18 cellular contexts compared by ENCODE assay signal in the genomic region with DNA sequence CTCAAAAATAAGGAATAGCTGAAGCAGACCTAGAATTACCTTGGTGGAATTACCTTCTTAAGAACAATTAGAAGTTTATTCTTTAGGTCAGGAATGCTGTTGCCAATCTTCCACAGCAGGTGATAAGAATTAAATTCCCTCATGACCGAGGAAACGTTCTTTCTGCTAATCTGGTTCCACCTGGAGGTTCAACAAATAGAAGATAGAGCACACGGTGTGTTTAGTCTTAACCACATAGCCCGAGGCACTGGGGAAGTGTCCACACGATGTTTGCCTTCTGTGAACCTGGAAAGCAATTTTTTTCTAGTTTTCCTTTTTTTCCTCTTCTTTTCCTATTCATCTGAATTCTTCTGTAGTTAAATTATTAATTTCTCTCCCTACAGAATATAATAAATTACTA.
"Had no signal": no experiment of that assay in that cellular context is flagged by ENCODE, and none has a peak within 500 bp of the region (broad histone marks: within the 10 kb centered on the region; RNA-seq: fewer than 3 reads in every experiment).

No MANE protein-coding gene starts in this region.

- H3K4me1 ChIP-seq: foreskin keratinocyte, lower lobe of right lung had no signal

- FAIRE-seq: endometrium, kidney had no signal

- H3K9me3 ChIP-seq: lower lobe of right lung, thoracic aorta had no signal

- H3K4me3 ChIP-seq: cardiac muscle cell, lower lobe of right lung, thoracic aorta had no signal

- ATAC-seq: foreskin keratinocyte; left lobe of liver; lower lobe of right lung; naive thymus-derived CD4-positive, alpha-beta T cell; T-helper 17 cell had no signal

- DNase-seq: activated CD4-positive, alpha-beta memory T cell treated with anti-CD3 and anti-CD28 coated beads, Interleukin-2, amount 10 ng/mL, durations not matched to agents 7 days and 5 days; activated CD4-positive, alpha-beta T cell treated with anti-CD3 and anti-CD28 coated beads, Interleukin-2, amount 10 ng/mL, durations not matched to agents 24 days and 14 days; activated effector memory CD4-positive, alpha-beta T cell treated with anti-CD3 and anti-CD28 coated beads, Interleukin-2, amount 50 U/mL, for 16 hours; activated naive CD4-positive, alpha-beta T cell treated with anti-CD3 and anti-CD28 coated beads, Interleukin-2, amount 10 ng/mL, durations not matched to agents 7 days and 5 days; activated T-cell treated with anti-CD3 and anti-CD28 coated beads for 4 hours; amygdala; foreskin keratinocyte; kidney; lower lobe of right lung; naive thymus-derived CD4-positive, alpha-beta T cell; occipital lobe; stimulated activated CD4-positive, alpha-beta T cell treated with anti-CD3 and anti-CD28 coated beads, Interleukin-4, amount 100 ng/mL, for 1 hour; stimulated activated naive CD4-positive, alpha-beta T cell treated with Interleukin-2 at 50 U/mL for 16 hours; T-helper 17 cell had no signal

- H3K36me3 ChIP-seq: cardiac muscle cell, lower lobe of right lung, thoracic aorta had no signal

- H3K27ac ChIP-seq: cardiac muscle cell, foreskin keratinocyte, lower lobe of right lung, thoracic aorta had no signal

- H3K27me3 ChIP-seq: cardiac muscle cell, foreskin keratinocyte had no signal
